15 cellular contexts compared by ENCODE assay signal in the genomic region with DNA sequence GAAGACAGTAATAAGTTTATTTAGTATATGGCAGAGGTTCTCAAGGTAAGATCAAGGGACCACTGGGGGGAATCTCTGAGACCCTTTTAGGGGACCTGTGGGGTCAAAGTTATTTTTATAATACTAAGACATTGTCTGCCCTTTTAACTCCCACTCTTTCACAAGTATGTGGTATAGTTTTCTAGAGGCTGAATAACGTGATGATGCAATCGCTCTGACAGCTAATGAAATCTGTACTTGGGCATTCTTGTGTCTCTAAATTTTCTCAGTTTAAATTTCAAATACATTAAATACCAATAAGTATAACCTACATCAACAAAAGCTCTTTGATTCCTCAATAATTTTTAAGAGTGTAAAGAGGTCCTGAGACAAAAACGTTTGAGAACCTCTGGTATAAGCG.
DNase-seq lines count a peak whose midpoint lies in the region; ATAC-seq and TF ChIP-seq lines count a peak whose summit lies in the region.
"Had no signal": no experiment of that assay in that cellular context is flagged by ENCODE, and none has a peak within 500 bp of the region (broad histone marks: within the 10 kb centered on the region; RNA-seq: fewer than 3 reads in every experiment).

No MANE protein-coding gene starts in this region.

- no peaks in the 10 kb centered on the region for H3K9me3 Mint-ChIP-seq in activated naive CD8-positive, alpha-beta T cell (ENCODE audit: low read depth)
- no peaks in the 10 kb centered on the region for H3K9me3 Mint-ChIP-seq in activated naive CD8-positive, alpha-beta T cell treated with anti-CD3 and anti-CD28 coated beads, Interleukin-2, amount 50 U/mL, for 24 hours
- no peaks in the 10 kb centered on the region for H3K9me3 Mint-ChIP-seq in activated naive CD4-positive, alpha-beta T cell treated with anti-CD3 and anti-CD28 coated beads, Interleukin-2, amount 50 U/mL, for 72 hours

- H3K27me3 ChIP-seq in upper lobe of right lung, result no peaks in the 10 kb centered on the region
- H3K27me3 ChIP-seq in spleen (replicated peaks in 1 of 7), result no peaks in the 10 kb centered on the region
- no peaks in the 10 kb centered on the region for H3K27me3 ChIP-seq in ascending aorta
- H3K27me3 ChIP-seq: gastroesophageal sphincter had no signal

- TF ChIP-seq POLR2A in erythroblast (IDR thresholded peaks at IDR 0.05; ENCODE audit: low read length) (no peak), spleen (IDR thresholded peaks at IDR 0.05) (no peak)

- no peak for ATAC-seq in activated naive CD8-positive, alpha-beta T cell treated with anti-CD3 and anti-CD28 coated beads, Interleukin-2, amount 50 U/mL, for 24 hours
- peak; percentile 32 for ATAC-seq in upper lobe of right lung
- no peak for ATAC-seq in activated naive CD4-positive, alpha-beta T cell treated with anti-CD3 and anti-CD28 coated beads, Interleukin-2, amount 50 U/mL, for 72 hours
- ATAC-seq: gastroesophageal sphincter, right cardiac atrium had no signal

- H3K4me3 Mint-ChIP-seq in activated naive CD8-positive, alpha-beta T cell, result no peak overlapping the region
- no peak overlapping the region for H3K4me3 Mint-ChIP-seq in activated naive CD8-positive, alpha-beta T cell treated with anti-CD3 and anti-CD28 coated beads, Interleukin-2, amount 50 U/mL, for 24 hours

- WGBS in spleen, 5 donors, result 68 to 83% (median 80%) methylated on average over 4 of the region's 4 CpGs

- no peak for DNase-seq in activated naive CD8-positive, alpha-beta T cell treated with anti-CD3 and anti-CD28 coated beads, Interleukin-2, amount 50 U/mL, for 24 hours
- peak; percentile 32 for DNase-seq in SK-N-MC (ENCODE audit: low read depth, low spot score)
- peak; percentile 4 to 48 for DNase-seq in erythroblast (lab: John Stamatoyannopoulos, UW)
- no peak for DNase-seq in upper lobe of right lung
- DNase-seq in spleen, result no peak
- DNase-seq in ascending aorta (ENCODE audit: low spot score in 2 of 2), result no peak
- DNase-seq in activated naive CD4-positive, alpha-beta T cell treated with anti-CD3 and anti-CD28 coated beads, Interleukin-2, amount 50 U/mL, for 72 hours (ENCODE audit: low spot score in 2 of 2), result no peak
- DNase-seq: Caco-2; NCI-H1105 treated with DMSO at 0.1 percent for 48 hours; NCI-H524; right cardiac atrium; stimulated activated CD4-positive, alpha-beta T cell treated with anti-CD3 and anti-CD28 coated beads, Interleukin-4, amount 100 ng/mL, for 1 hour; trophoblast cell had no signal

- intact Hi-C loops in upper lobe of right lung (cut with DNase I) (no loop called here), spleen (cut with DNase I; ENCODE audit: low total_unique reads) (no loop called here), ascending aorta (cut with DNase I) (no loop called here)

- H3K4me1 Mint-ChIP-seq in activated naive CD8-positive, alpha-beta T cell (ENCODE audit: low read depth), result peaks cover 3% of the 10 kb centered on the region
- H3K4me1 Mint-ChIP-seq in activated naive CD8-positive, alpha-beta T cell treated with anti-CD3 and anti-CD28 coated beads, Interleukin-2, amount 50 U/mL, for 24 hours, result peaks cover 16% of the 10 kb centered on the region

- peak overlapping the region; percentile 33 for H3K9ac ChIP-seq in SK-N-MC (ENCODE audit: insufficient read length)

- H3K36me3 ChIP-seq in SK-N-MC (ENCODE audit: insufficient read depth, low read length), result peaks cover 21% of the 10 kb centered on the region
- H3K36me3 ChIP-seq in upper lobe of right lung, result no peaks in the 10 kb centered on the region
- peaks cover 0 to 58% (median 6%) of the 10 kb centered on the region in 6 donors for H3K36me3 ChIP-seq in spleen
- H3K36me3 ChIP-seq in ascending aorta, result peaks cover 0 to 18% of the 10 kb centered on the region in 2 donors

- H3K27ac ChIP-seq in SK-N-MC, result peak overlapping the region; percentile 15; the same call in 1 of the 2 replicates
- H3K27ac ChIP-seq in upper lobe of right lung, result no peak overlapping the region
- H3K27ac ChIP-seq in spleen, result peak overlapping the region in 3 of 8 donors; percentile 18 to 50 (median 32)
- H3K27ac ChIP-seq in ascending aorta, result no peak overlapping the region
- H3K27ac ChIP-seq: gastroesophageal sphincter had no signal

- H3K36me3 Mint-ChIP-seq in activated naive CD8-positive, alpha-beta T cell, result peaks cover 20% of the 10 kb centered on the region
- H3K36me3 Mint-ChIP-seq in activated naive CD8-positive, alpha-beta T cell treated with anti-CD3 and anti-CD28 coated beads, Interleukin-2, amount 50 U/mL, for 24 hours (ENCODE audit: low read depth), result peaks cover 20% of the 10 kb centered on the region
- peaks cover 4 to 10% of the 10 kb centered on the region in 2 donors for H3K36me3 Mint-ChIP-seq in activated naive CD4-positive, alpha-beta T cell treated with anti-CD3 and anti-CD28 coated beads, Interleukin-2, amount 50 U/mL, for 72 hours

- H3K4me3 ChIP-seq in SK-N-MC (no peak overlapping the region), upper lobe of right lung (no peak overlapping the region), spleen (no peak overlapping the region), ascending aorta (no peak overlapping the region)
- H3K4me3 ChIP-seq: gastroesophageal sphincter had no signal

- H3K27me3 Mint-ChIP-seq in activated naive CD8-positive, alpha-beta T cell, result no peaks in the 10 kb centered on the region
- H3K27me3 Mint-ChIP-seq in activated naive CD8-positive, alpha-beta T cell treated with anti-CD3 and anti-CD28 coated beads, Interleukin-2, amount 50 U/mL, for 24 hours, result no peaks in the 10 kb centered on the region

- no peaks in the 10 kb centered on the region for H3K9me3 ChIP-seq in SK-N-MC (ENCODE audit: low read depth, low read length)
- H3K9me3 ChIP-seq in upper lobe of right lung, result no peaks in the 10 kb centered on the region
- no peaks in the 10 kb centered on the region for H3K9me3 ChIP-seq in spleen
- no peaks in the 10 kb centered on the region for H3K9me3 ChIP-seq in ascending aorta
- H3K9me3 ChIP-seq: Caco-2, gastroesophageal sphincter had no signal

- TF ChIP-seq CTCF in upper lobe of right lung (IDR thresholded peaks at IDR 0.05) (no peak), spleen (IDR thresholded peaks at IDR 0.05 in 8 of 11, conservative IDR thresholded peaks at IDR 0.05 in 3 of 11) (no peak), ascending aorta (IDR thresholded peaks at IDR 0.05) (no peak)

- H3K4me1 ChIP-seq in upper lobe of right lung, result peaks cover 5% of the 10 kb centered on the region
- H3K4me1 ChIP-seq in spleen, result peaks cover 0 to 38% (median 4%) of the 10 kb centered on the region in 6 donors
- no peaks in the 10 kb centered on the region for H3K4me1 ChIP-seq in ascending aorta
- H3K4me1 ChIP-seq: Caco-2, gastroesophageal sphincter had no signal

- H3K27ac Mint-ChIP-seq in activated naive CD8-positive, alpha-beta T cell, result peak overlapping the region; percentile 41
- H3K27ac Mint-ChIP-seq in activated naive CD8-positive, alpha-beta T cell treated with anti-CD3 and anti-CD28 coated beads, Interleukin-2, amount 50 U/mL, for 24 hours, result no peak overlapping the region
- H3K27ac Mint-ChIP-seq in activated naive CD4-positive, alpha-beta T cell treated with anti-CD3 and anti-CD28 coated beads, Interleukin-2, amount 50 U/mL, for 72 hours, result no peak overlapping the region

Comparison
In these comparisons a context has a peak if more than half of its experiments do, and no peak if none do; other contexts are left out.
1. DNase-seq: peak in SK-N-MC (single experiment) and erythroblast (2 of 2); none in activated naive CD8-positive, alpha-beta T cell treated with anti-CD3 and anti-CD28 coated beads, Interleukin-2, amount 50 U/mL, for 24 hours (single experiment), upper lobe of right lung (single experiment), spleen (single experiment), ascending aorta (0 of 2) and activated naive CD4-positive, alpha-beta T cell treated with anti-CD3 and anti-CD28 coated beads, Interleukin-2, amount 50 U/mL, for 72 hours (0 of 2).